ENCODE assay signal across 8 cellular contexts in genomic region chr7:29113384-29114102, GRCh38. TPM values are rescaled to one million over a fixed set of nuclear protein-coding genes. Genes with fewer than 3 reads are reported as not detected.
DNase-seq lines count a peak whose midpoint lies in the region; ATAC-seq and TF ChIP-seq lines count a peak whose summit lies in the region.

No MANE protein-coding gene starts in this region.

- no peaks in the 10 kb centered on the region for H3K36me3 Mint-ChIP-seq in activated T-helper 1 cell treated with anti-CD3 and anti-CD28 coated beads, Interleukin-12 subunit alpha, Interleukin-12 subunit beta, Interleukin-2, Interleukin-4 antibody, amounts not matched to agents 30 ng/mL and 10 ng/mL and 1 ng/mL, durations not matched to agents 14 hours and 24 hours and 36 hours (ENCODE audit: low read depth)

- peaks cover 24% of the 10 kb centered on the region for H3K27me3 Mint-ChIP-seq in activated T-helper 1 cell treated with anti-CD3 and anti-CD28 coated beads, Interleukin-12 subunit alpha, Interleukin-12 subunit beta, Interleukin-2, Interleukin-4 antibody, amounts not matched to agents 30 ng/mL and 10 ng/mL and 1 ng/mL, durations not matched to agents 14 hours and 24 hours and 36 hours (ENCODE audit: insufficient read depth)

- no peak overlapping the region for H3K4me3 Mint-ChIP-seq in activated T-helper 1 cell treated with anti-CD3 and anti-CD28 coated beads, Interleukin-12 subunit alpha, Interleukin-12 subunit beta, Interleukin-2, Interleukin-4 antibody, amounts not matched to agents 30 ng/mL and 10 ng/mL and 1 ng/mL, durations not matched to agents 14 hours and 24 hours and 36 hours

- H3K27ac Mint-ChIP-seq in activated T-helper 1 cell treated with anti-CD3 and anti-CD28 coated beads, Interleukin-12 subunit alpha, Interleukin-12 subunit beta, Interleukin-2, Interleukin-4 antibody, amounts not matched to agents 30 ng/mL and 10 ng/mL and 1 ng/mL, durations not matched to agents 14 hours and 24 hours and 36 hours, result peak overlapping the region; percentile 44

- peaks cover 12% of the 10 kb centered on the region for H3K4me1 Mint-ChIP-seq in activated T-helper 1 cell treated with anti-CD3 and anti-CD28 coated beads, Interleukin-12 subunit alpha, Interleukin-12 subunit beta, Interleukin-2, Interleukin-4 antibody, amounts not matched to agents 30 ng/mL and 10 ng/mL and 1 ng/mL, durations not matched to agents 14 hours and 24 hours and 36 hours (ENCODE audit: low read depth)

- no peak for TF ChIP-seq POLR2A in GM18505 (IDR thresholded peaks at IDR 0.05; ENCODE audit: borderline replicate concordance, extremely low read depth, insufficient read depth, insufficient read length)

- ATAC-seq in left colon (peak; percentile 92), GM18505 (IDR thresholded peaks at IDR 0.05; ENCODE audit: unreplicated experiment) (no peak), GM21576 (IDR thresholded peaks at IDR 0.05; ENCODE audit: unreplicated experiment) (no peak)

- DNase-seq in Daoy (ENCODE audit: low read depth), result peak; percentile 89
- peak; percentile 30 for DNase-seq in KBM-7
- DNase-seq in activated T-helper 1 cell treated with anti-CD3 and anti-CD28 coated beads, Interleukin-12 subunit alpha, Interleukin-12 subunit beta, Interleukin-2, Interleukin-4 antibody, amounts not matched to agents 30 ng/mL and 10 ng/mL and 1 ng/mL, durations not matched to agents 14 hours and 24 hours and 36 hours (ENCODE audit: low spot score), result no peak
- DNase-seq in left colon, result peak in 1 of 2 donors; percentile 29
- DNase-seq in NCI-H446 treated with DMSO at 0.1 percent for 48 hours (lab: John Stamatoyannopoulos, UW), result no peak
- no peak for DNase-seq in NCI-H1436 treated with DMSO at 0.1 percent for 48 hours (lab: John Stamatoyannopoulos, UW)

- H3K9me3 Mint-ChIP-seq in activated T-helper 1 cell treated with anti-CD3 and anti-CD28 coated beads, Interleukin-12 subunit alpha, Interleukin-12 subunit beta, Interleukin-2, Interleukin-4 antibody, amounts not matched to agents 30 ng/mL and 10 ng/mL and 1 ng/mL, durations not matched to agents 14 hours and 24 hours and 36 hours, result no peaks in the 10 kb centered on the region

- intact Hi-C loops in activated T-helper 1 cell treated with anti-CD3 and anti-CD28 coated beads, Interleukin-12 subunit alpha, Interleukin-12 subunit beta, Interleukin-2, Interleukin-4 antibody, amounts not matched to agents 30 ng/mL and 10 ng/mL and 1 ng/mL, durations not matched to agents 14 hours and 24 hours and 36 hours (cut with micrococcal nuclease), result loop anchor here (2.0 kb wide), 1 partner anchor 171 kb away; no protein-coding TSS in a partner anchor
- intact Hi-C loops in left colon (cut with DNase I, micrococcal nuclease), result no loop called here

- in situ Hi-C loops in KBM-7 (cut with MboI; ENCODE audit: low pct_unique_long_range_greater_than_20kb, low sequenced_read_pairs), result no loop called here

RNA-seq across cellular contexts. Expression of gene CPVL, which starts 32.8 kb away (rescaled TPM):
- 35.4 and 40.5 TPM in 2 replicates for total RNA-seq in Daoy (2014; rRNA removed; shearing (Covaris generic))
- total RNA-seq in activated T-helper 1 cell treated with anti-CD3 and anti-CD28 coated beads, Interleukin-12 subunit alpha, Interleukin-12 subunit beta, Interleukin-2, Interleukin-4 antibody, amounts not matched to agents 30 ng/mL and 10 ng/mL and 1 ng/mL, durations not matched to agents 14 hours and 24 hours and 36 hours, result not detected in 2 replicates
- 10 to 100 TPM in 1 of 2 donors, 1 to 10 TPM in 1; 4.7 to 18.4 TPM for total RNA-seq in left colon

Comparison
In these comparisons a context has a peak if more than half of its experiments do, and no peak if none do; other contexts are left out.
1. DNase-seq: peak in Daoy (single experiment) and KBM-7 (single experiment); none in activated T-helper 1 cell treated with anti-CD3 and anti-CD28 coated beads, Interleukin-12 subunit alpha, Interleukin-12 subunit beta, Interleukin-2, Interleukin-4 antibody, amounts not matched to agents 30 ng/mL and 10 ng/mL and 1 ng/mL, durations not matched to agents 14 hours and 24 hours and 36 hours (single experiment), NCI-H446 treated with DMSO at 0.1 percent for 48 hours (single experiment) and NCI-H1436 treated with DMSO at 0.1 percent for 48 hours (single experiment).